ENCODE assay signal across 10 cellular contexts in genomic region chr12:121787063-121787774, GRCh38. TPM values are rescaled to one million over a fixed set of nuclear protein-coding genes. Genes with fewer than 3 reads are reported as not detected.
A peak's percentile ranks its signal among the peaks of the same experiment; 100 is the strongest.
DNase-seq lines count a peak whose midpoint lies in the region; ATAC-seq and TF ChIP-seq lines count a peak whose summit lies in the region.
"Had no signal": no experiment of that assay in that cellular context is flagged by ENCODE, and none has a peak within 500 bp of the region (broad histone marks: within the 10 kb centered on the region; RNA-seq: fewer than 3 reads in every experiment).

No MANE protein-coding gene starts in this region.

- ATAC-seq in activated CD4-positive, alpha-beta T cell treated with anti-CD3 and anti-CD28 coated beads for 36 hours: no peak
- ATAC-seq in foreskin keratinocyte (no peak), GM18502 (IDR thresholded peaks at IDR 0.05; ENCODE audit: poor library complexity, unreplicated experiment) (no peak), GM18498 (IDR thresholded peaks at IDR 0.05; ENCODE audit: unreplicated experiment) (no peak)

- peak; percentile 56 for DNase-seq in activated CD4-positive, alpha-beta T cell treated with anti-CD3 and anti-CD28 coated beads for 36 hours
- DNase-seq in activated CD4-positive, alpha-beta T cell treated with anti-CD3 and anti-CD28 coated beads, Interleukin-2, amount 50 U/mL, for 4 hours: no peak
- DNase-seq in activated CD4-positive, alpha-beta memory T cell treated with anti-CD3 and anti-CD28 coated beads, Interleukin-2, amount 10 ng/mL, durations not matched to agents 7 days and 5 days: peak; percentile 66
- DNase-seq in foreskin keratinocyte: no peak
- DNase-seq in stimulated activated naive CD4-positive, alpha-beta T cell (lab: John Stamatoyannopoulos, UW): peak; percentile 22 to 59 (median 52)
- DNase-seq in GM19240 (ENCODE audit: insufficient read length, low spot score): no peak
- DNase-seq: NCI-H2227 treated with DMSO at 0.1 percent for 48 hours, nucleus accumbens had no signal

- H3K27ac Mint-ChIP-seq in activated CD4-positive, alpha-beta T cell treated with anti-CD3 and anti-CD28 coated beads for 36 hours: peak overlapping the region; percentile 87
- peak overlapping the region; percentile 99 for H3K27ac Mint-ChIP-seq in activated CD4-positive, alpha-beta memory T cell treated with anti-CD3 and anti-CD28 coated beads, Interleukin-2, amount 10 ng/mL, durations not matched to agents 7 days and 5 days

- no peaks in the 10 kb centered on the region for H3K27me3 Mint-ChIP-seq in activated CD4-positive, alpha-beta T cell treated with anti-CD3 and anti-CD28 coated beads for 36 hours
- H3K27me3 Mint-ChIP-seq in activated CD4-positive, alpha-beta memory T cell treated with anti-CD3 and anti-CD28 coated beads, Interleukin-2, amount 10 ng/mL, durations not matched to agents 7 days and 5 days: no peaks in the 10 kb centered on the region

- intact Hi-C loops in activated CD4-positive, alpha-beta T cell treated with anti-CD3 and anti-CD28 coated beads for 36 hours (cut with DNase I, micrococcal nuclease): loop anchor here in 1 of 2 experiments (10.0 kb wide), 1 partner anchor 322 kb away; no protein-coding TSS in a partner anchor

- peak overlapping the region; percentile 50 for H3K4me3 Mint-ChIP-seq in activated CD4-positive, alpha-beta T cell treated with anti-CD3 and anti-CD28 coated beads for 36 hours
- peak overlapping the region; percentile 92 for H3K4me3 Mint-ChIP-seq in activated CD4-positive, alpha-beta memory T cell treated with anti-CD3 and anti-CD28 coated beads, Interleukin-2, amount 10 ng/mL, durations not matched to agents 7 days and 5 days

- peaks cover 60% of the 10 kb centered on the region for H3K36me3 Mint-ChIP-seq in activated CD4-positive, alpha-beta T cell treated with anti-CD3 and anti-CD28 coated beads for 36 hours (ENCODE audit: low read depth)
- peaks cover 69% of the 10 kb centered on the region for H3K36me3 Mint-ChIP-seq in activated CD4-positive, alpha-beta memory T cell treated with anti-CD3 and anti-CD28 coated beads, Interleukin-2, amount 10 ng/mL, durations not matched to agents 7 days and 5 days (ENCODE audit: low read depth)

- H3K27ac ChIP-seq in foreskin keratinocyte: peak overlapping the region; percentile 2

- no peaks in the 10 kb centered on the region for H3K27me3 ChIP-seq in foreskin keratinocyte

- CTCF ChIA-PET in activated CD4-positive, alpha-beta T cell treated with anti-CD3 and anti-CD28 coated beads for 36 hours (lab: Charles Lee): interaction anchor here (0.9 to 15.9 kb wide), 5 partner anchors 7 to 101 kb away, joined by 3 to 343 read pairs (median 7); partner anchors contain the start of gene RHOF
- CTCF ChIA-PET in activated CD4-positive, alpha-beta memory T cell treated with anti-CD3 and anti-CD28 coated beads, Interleukin-2, amount 10 ng/mL, durations not matched to agents 7 days and 5 days (lab: Charles Lee): interaction anchor here (0.6 to 19.6 kb wide), 7 partner anchors 3 to 1668 kb away, joined by 3 to 683 read pairs (median 4); partner anchors contain the start of genes PSMD9, RHOF and SETD1B

- H3K9me3 Mint-ChIP-seq in activated CD4-positive, alpha-beta T cell treated with anti-CD3 and anti-CD28 coated beads for 36 hours (ENCODE audit: low read depth): no peaks in the 10 kb centered on the region
- no peaks in the 10 kb centered on the region for H3K9me3 Mint-ChIP-seq in activated CD4-positive, alpha-beta memory T cell treated with anti-CD3 and anti-CD28 coated beads, Interleukin-2, amount 10 ng/mL, durations not matched to agents 7 days and 5 days

- POLR2A ChIA-PET in activated CD4-positive, alpha-beta T cell treated with anti-CD3 and anti-CD28 coated beads for 36 hours (lab: Charles Lee): interaction anchor here (0.6 kb wide), 2 partner anchors 10 to 376 kb away, joined by 3 to 4 read pairs; no protein-coding TSS in a partner anchor
- POLR2A ChIA-PET in activated CD4-positive, alpha-beta memory T cell treated with anti-CD3 and anti-CD28 coated beads, Interleukin-2, amount 10 ng/mL, durations not matched to agents 7 days and 5 days (lab: Charles Lee): interaction anchor here (0.6 to 32.8 kb wide), 11 partner anchors 0 to 749 kb away, joined by 3 to 1170 read pairs (median 4); partner anchors contain the start of genes ORAI1, PSMD9, RHOF and RNF34

- H3K4me1 ChIP-seq in foreskin keratinocyte: peaks cover 14% of the 10 kb centered on the region

- H3K4me1 Mint-ChIP-seq in activated CD4-positive, alpha-beta T cell treated with anti-CD3 and anti-CD28 coated beads for 36 hours: peaks cover 88% of the 10 kb centered on the region
- H3K4me1 Mint-ChIP-seq in activated CD4-positive, alpha-beta memory T cell treated with anti-CD3 and anti-CD28 coated beads, Interleukin-2, amount 10 ng/mL, durations not matched to agents 7 days and 5 days: peaks cover 88% of the 10 kb centered on the region

- no peak for TF ChIP-seq CTCF in foreskin keratinocyte (conservative IDR thresholded peaks at IDR 0.05)

RNA-seq across cellular contexts. Expression of gene RHOF, which starts 6.3 kb away (rescaled TPM):
- 100 to 1,000 TPM in 1 of 2 experiments, 10 to 100 TPM in 1; 100.0 to 105 TPM for total RNA-seq in activated CD4-positive, alpha-beta T cell treated with anti-CD3 and anti-CD28 coated beads for 36 hours
- 100 to 1,000 TPM; 157 to 163 TPM for total RNA-seq in activated CD4-positive, alpha-beta memory T cell treated with anti-CD3 and anti-CD28 coated beads, Interleukin-2, amount 10 ng/mL, durations not matched to agents 7 days and 5 days
- 5.0 and 5.5 TPM in 2 replicates for total RNA-seq in foreskin keratinocyte
- polyA plus RNA-seq in foreskin keratinocyte: 4.8 and 6.0 TPM in 2 replicates

RNA-seq across cellular contexts. Expression of gene SETD1B, which starts 16.6 kb away (rescaled TPM):
- total RNA-seq in activated CD4-positive, alpha-beta T cell treated with anti-CD3 and anti-CD28 coated beads for 36 hours: 10 to 100 TPM; 13.7 to 14.0 TPM
- total RNA-seq in activated CD4-positive, alpha-beta memory T cell treated with anti-CD3 and anti-CD28 coated beads, Interleukin-2, amount 10 ng/mL, durations not matched to agents 7 days and 5 days: 10 to 100 TPM; 26.5 to 26.9 TPM
- total RNA-seq in foreskin keratinocyte: 5.5 and 6.1 TPM in 2 replicates
- polyA plus RNA-seq in foreskin keratinocyte: 2.2 and 2.6 TPM in 2 replicates

Comparison
In these comparisons a context has a peak if more than half of its experiments do, and no peak if none do; other contexts are left out.
1. DNase-seq: peak in activated CD4-positive, alpha-beta T cell treated with anti-CD3 and anti-CD28 coated beads for 36 hours (single experiment), activated CD4-positive, alpha-beta memory T cell treated with anti-CD3 and anti-CD28 coated beads, Interleukin-2, amount 10 ng/mL, durations not matched to agents 7 days and 5 days (single experiment) and stimulated activated naive CD4-positive, alpha-beta T cell (6 of 6); none in activated CD4-positive, alpha-beta T cell treated with anti-CD3 and anti-CD28 coated beads, Interleukin-2, amount 50 U/mL, for 4 hours (0 of 2), foreskin keratinocyte (0 of 2) and GM19240 (single experiment).
2. RNA of gene RHOF, which starts 6.3 kb away (total RNA-seq): 157 to 163 TPM in activated CD4-positive, alpha-beta memory T cell treated with anti-CD3 and anti-CD28 coated beads, Interleukin-2, amount 10 ng/mL, durations not matched to agents 7 days and 5 days and 100.0 to 105 TPM in activated CD4-positive, alpha-beta T cell treated with anti-CD3 and anti-CD28 coated beads for 36 hours; 5.0 to 5.5 TPM in foreskin keratinocyte; every median in the first group is over 10 times any median in the second.